ENCODE assay signal across 8 cellular contexts in the genomic region with DNA sequence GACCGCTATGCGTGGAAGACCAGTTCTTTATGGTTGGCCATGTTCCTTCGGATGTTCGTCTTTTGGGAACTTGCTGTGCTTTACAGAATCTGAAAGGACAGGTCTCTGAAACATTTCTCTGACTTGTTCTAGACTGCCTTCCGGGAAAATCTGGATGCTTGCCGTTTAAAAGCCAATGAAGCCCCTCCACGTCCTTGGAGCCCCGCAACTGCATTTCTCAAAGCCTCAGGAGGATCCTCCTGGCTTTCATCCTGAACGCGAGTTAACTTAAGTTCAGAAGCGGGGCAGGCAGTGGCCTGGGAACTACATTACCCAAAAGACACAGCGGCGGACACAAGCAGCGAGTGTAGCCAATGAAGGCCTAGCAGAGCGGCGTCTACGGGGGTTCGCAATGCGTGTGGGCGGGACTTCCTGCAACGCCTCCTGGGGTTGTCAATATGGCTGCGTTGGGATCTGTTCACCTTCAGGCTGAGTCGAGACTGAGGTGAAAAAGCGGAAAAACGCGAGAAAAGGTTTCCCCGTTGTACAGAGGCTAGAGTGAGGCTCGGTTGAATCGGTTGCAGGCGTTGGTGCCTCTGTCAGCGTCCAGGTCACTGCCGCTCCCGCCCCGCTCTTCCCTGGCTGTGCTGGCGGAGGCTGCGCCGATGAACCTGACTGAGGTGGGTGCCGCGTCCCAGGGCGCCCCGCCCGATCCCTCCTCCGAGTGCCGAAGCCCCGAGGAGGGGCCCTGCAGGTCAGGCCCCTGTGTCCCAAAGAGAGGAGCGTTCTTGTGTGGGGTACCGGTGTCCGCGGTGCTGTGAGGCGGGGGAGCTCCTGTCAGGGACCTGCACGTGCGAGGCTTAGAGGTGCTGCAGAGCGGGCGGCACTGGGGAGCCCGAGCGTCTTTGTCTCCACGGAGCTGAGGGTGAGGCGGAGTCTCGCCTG. TPM values are rescaled to one million over a fixed set of nuclear protein-coding genes. Genes with fewer than 3 reads are reported as not detected.
DNase-seq lines count a peak whose midpoint lies in the region; ATAC-seq and TF ChIP-seq lines count a peak whose summit lies in the region.

A gene (plus strand): TSS at position 414 of the 924 bp plus-strand sequence. CDS start 2,455 bp downstream, outside the sequence.

- no peaks in the 10 kb centered on the region for H3K27me3 ChIP-seq in HUES48 (ENCODE audit: control insufficient read depth, insufficient read depth, low read length)
- no peaks in the 10 kb centered on the region for H3K27me3 ChIP-seq in NT2/D1 (ENCODE audit: insufficient read depth, insufficient read length)
- H3K27me3 ChIP-seq in endodermal cell (ENCODE audit: control insufficient read depth, insufficient read depth, low read length, poor library complexity, severe bottlenecking) = peaks cover 12% of the 10 kb centered on the region

- H3K4me1 Mint-ChIP-seq in activated CD8-positive, alpha-beta memory T cell treated with anti-CD3 and anti-CD28 coated beads, Interleukin-2, amount 10 ng/mL, durations not matched to agents 7 days and 5 days = peaks cover 22% of the 10 kb centered on the region
- peaks cover 13% of the 10 kb centered on the region for H3K4me1 Mint-ChIP-seq in endodermal cell

- H3K27ac ChIP-seq in HUES48 (ENCODE audit: low read depth, low read length) = no peak within 1 kb of the TSS
- no peak within 1 kb of the TSS for H3K27ac ChIP-seq in endodermal cell (ENCODE audit: low read depth, low read length)

- H3K4me3 ChIP-seq in HUES48 (ENCODE audit: low read depth, low read length) (peak within 1 kb of the TSS; percentile 97), NT2/D1 (ENCODE audit: insufficient read length, low read depth) (peak within 1 kb of the TSS; percentile 98), endodermal cell (ENCODE audit: low read length) (peak within 1 kb of the TSS; percentile 94)

- CTCF ChIA-PET in activated CD8-positive, alpha-beta memory T cell treated with anti-CD3 and anti-CD28 coated beads, Interleukin-2, amount 10 ng/mL, durations not matched to agents 7 days and 5 days (lab: Charles Lee) = interaction anchor here (1.1 to 1.3 kb wide), 3 partner anchors 11 to 745 kb away, joined by 3 to 4 read pairs (median 4); no protein-coding TSS in a partner anchor

- WGBS in endodermal cell (ENCODE audit: insufficient coverage in 1 of 2, insufficient read length in 1 of 2), 2 experiments = 5 to 9% methylated on average over 39 to 59 of the region's 59 CpGs

- TF ChIP-seq CTCF in endodermal cell (conservative IDR thresholded peaks at IDR 0.05) = no peak

- in situ Hi-C loops in Caki2 (cut with HindIII; ENCODE audit: low pct_unique_long_range_greater_than_20kb, low sequenced_read_pairs) = no loop called here

- H3K4me3 Mint-ChIP-seq in activated CD8-positive, alpha-beta memory T cell treated with anti-CD3 and anti-CD28 coated beads, Interleukin-2, amount 10 ng/mL, durations not matched to agents 7 days and 5 days = peak within 1 kb of the TSS; percentile 89
- H3K4me3 Mint-ChIP-seq in endodermal cell = peak within 1 kb of the TSS; percentile 93

- H3K36me3 Mint-ChIP-seq in activated CD8-positive, alpha-beta memory T cell treated with anti-CD3 and anti-CD28 coated beads, Interleukin-2, amount 10 ng/mL, durations not matched to agents 7 days and 5 days = peaks cover 24% of the 10 kb centered on the region
- H3K36me3 Mint-ChIP-seq in endodermal cell (ENCODE audit: low read depth) = peaks cover 15% of the 10 kb centered on the region

- H3K9me3 ChIP-seq in HUES48 (ENCODE audit: control insufficient read depth, insufficient read depth, low read length) (no peaks in the 10 kb centered on the region), NT2/D1 (ENCODE audit: insufficient read depth, low read length) (no peaks in the 10 kb centered on the region), endodermal cell (ENCODE audit: control insufficient read depth, low read length) (no peaks in the 10 kb centered on the region)

- H3K9ac ChIP-seq in HUES48 (ENCODE audit: low read depth, low read length) (peak within 1 kb of the TSS; percentile 55), NT2/D1 (ENCODE audit: insufficient read length, low read depth) (peak within 1 kb of the TSS; percentile 91), endodermal cell (ENCODE audit: extremely low read depth, low read length, poor library complexity, severe bottlenecking) (peak within 1 kb of the TSS; percentile 71)

- H3K4me1 ChIP-seq in HUES48 (ENCODE audit: control insufficient read depth, insufficient read depth, low read length) = 0 out of 2 replicates have a peak, but pooled peaks cover 3% of the 10 kb centered on the region
- peaks cover 3% of the 10 kb centered on the region for H3K4me1 ChIP-seq in NT2/D1 (ENCODE audit: insufficient read depth, insufficient read length)
- H3K4me1 ChIP-seq in endodermal cell (ENCODE audit: control insufficient read depth, insufficient read depth, low read length) = no peaks in the 10 kb centered on the region

- peaks cover 12% of the 10 kb centered on the region for H3K9me3 Mint-ChIP-seq in activated CD8-positive, alpha-beta memory T cell treated with anti-CD3 and anti-CD28 coated beads, Interleukin-2, amount 10 ng/mL, durations not matched to agents 7 days and 5 days (ENCODE audit: low read depth)
- H3K9me3 Mint-ChIP-seq in endodermal cell = no peaks in the 10 kb centered on the region

- H3K27me3 Mint-ChIP-seq in activated CD8-positive, alpha-beta memory T cell treated with anti-CD3 and anti-CD28 coated beads, Interleukin-2, amount 10 ng/mL, durations not matched to agents 7 days and 5 days = no peaks in the 10 kb centered on the region
- peaks cover 3% of the 10 kb centered on the region for H3K27me3 Mint-ChIP-seq in endodermal cell (ENCODE audit: insufficient read depth)

- H3K27ac Mint-ChIP-seq in activated CD8-positive, alpha-beta memory T cell treated with anti-CD3 and anti-CD28 coated beads, Interleukin-2, amount 10 ng/mL, durations not matched to agents 7 days and 5 days = peak within 1 kb of the TSS; percentile 80
- peak within 1 kb of the TSS; percentile 84 for H3K27ac Mint-ChIP-seq in endodermal cell

- H3K36me3 ChIP-seq in HUES48 (ENCODE audit: control insufficient read depth, insufficient read depth, low read length) = peaks cover 14% of the 10 kb centered on the region; the same call in 1 of the 2 replicates
- H3K36me3 ChIP-seq in NT2/D1 (ENCODE audit: insufficient read depth, insufficient read length, low read length) = peaks cover 22% of the 10 kb centered on the region
- H3K36me3 ChIP-seq in endodermal cell (ENCODE audit: control insufficient read depth, insufficient read depth, low read length) = peaks cover 5% of the 10 kb centered on the region

- DNase-seq in Caki2 (ENCODE audit: low read depth) (peak; percentile 81), NT2/D1 (ENCODE audit: low read depth, low spot score) (peak; percentile 85), endodermal cell (peak; percentile 97), mesenteric fat pad (ENCODE audit: low spot score) (peak; percentile 96)
- DNase-seq in activated CD8-positive, alpha-beta memory T cell treated with anti-CD3 and anti-CD28 coated beads, Interleukin-2, amount 10 ng/mL, durations not matched to agents 7 days and 5 days = peak; percentile 96
- DNase-seq in stimulated activated CD8-positive, alpha-beta memory T cell treated with anti-CD3 and anti-CD28 coated beads, Interleukin-15, amount 100 ng/mL, for 1 hour (ENCODE audit: low read depth) = peak; percentile 83

- ATAC-seq in GM21390 (IDR thresholded peaks at IDR 0.05; ENCODE audit: unreplicated experiment) = peak; percentile 97
- ATAC-seq in activated CD8-positive, alpha-beta memory T cell treated with anti-CD3 and anti-CD28 coated beads, Interleukin-2, amount 10 ng/mL, durations not matched to agents 7 days and 5 days = peak; percentile 100

RNA-seq across cellular contexts. Expression of the gene that starts here (rescaled TPM):
- 2.2 and 5.8 TPM in 2 replicates for total RNA-seq in Caki2 (2014; rRNA removed; shearing (Covaris generic); ENCODE audit: low replicate concordance)
- 10 to 100 TPM; 14.3 to 14.6 TPM for total RNA-seq in activated CD8-positive, alpha-beta memory T cell treated with anti-CD3 and anti-CD28 coated beads, Interleukin-2, amount 10 ng/mL, durations not matched to agents 7 days and 5 days
- 1 to 10 TPM; 7.6 to 9.2 TPM for total RNA-seq in endodermal cell
- polyA plus RNA-seq in endodermal cell (2013, experiment 1 of 2) = 6.6 TPM
- polyA plus RNA-seq in endodermal cell (2013, experiment 2 of 2) = 5.7 TPM
- total RNA-seq in mesenteric fat pad = 8.6 TPM
